13 cellular contexts compared by ENCODE assay signal in genomic region chr7:131653418-131654248, GRCh38.
A peak's percentile ranks its signal among the peaks of the same experiment; 100 is the strongest.
DNase-seq lines count a peak whose midpoint lies in the region; ATAC-seq, FAIRE-seq and TF ChIP-seq lines count a peak whose summit lies in the region.
"Had no signal": no experiment of that assay in that cellular context is flagged by ENCODE, and none has a peak within 500 bp of the region (broad histone marks: within the 10 kb centered on the region; RNA-seq: fewer than 3 reads in every experiment).

No MANE protein-coding gene starts in this region.

- no peaks in the 10 kb centered on the region for H3K9me3 ChIP-seq in right cardiac atrium (ENCODE audit: control insufficient read depth, low read length)
- H3K9me3 ChIP-seq in endothelial cell of umbilical vein (replicated peaks; ENCODE audit: control insufficient read depth, insufficient read depth, low read length), result no peaks in the 10 kb centered on the region
- H3K9me3 ChIP-seq in smooth muscle cell (replicated peaks; ENCODE audit: low read depth), result no peaks in the 10 kb centered on the region
- H3K9me3 ChIP-seq: adrenal gland, testis had no signal

- H3K9ac ChIP-seq in endothelial cell of umbilical vein (replicated peaks; ENCODE audit: extremely low read depth, insufficient read depth, low read length) (no peak overlapping the region), smooth muscle cell (ENCODE audit: low read depth) (no peak overlapping the region)

- FAIRE-seq in endothelial cell of umbilical vein (lab: Jason Lieb, UNC), result peak; percentile 73
- FAIRE-seq: G401.6 had no signal

- H3K36me3 ChIP-seq in endothelial cell of umbilical vein (ENCODE audit: control insufficient read depth in 2 of 2, extremely low read depth in 1 of 2, insufficient read depth in 2 of 2, low read length in 2 of 2) (no peaks in the 10 kb centered on the region), smooth muscle cell (ENCODE audit: low read depth) (no peaks in the 10 kb centered on the region)
- H3K36me3 ChIP-seq: adrenal gland had no signal

- no peaks in the 10 kb centered on the region for H3F3A ChIP-seq in smooth muscle cell (ENCODE audit: low read depth)

- H3K9me1 ChIP-seq in endothelial cell of umbilical vein (replicated peaks; ENCODE audit: control insufficient read depth, extremely low read depth, insufficient read depth, low read length), result no peaks in the 10 kb centered on the region

- dilution Hi-C loops in endothelial cell of umbilical vein (cut with MboI; ENCODE audit: extremely low pct_ligation_motif_present, low sequenced_read_pairs), result no loop called here

- TF ChIP-seq POLR2A in endothelial cell of umbilical vein (IDR thresholded peaks at IDR 0.05; ENCODE audit: low read depth, low read length), result no peak
- no peak for TF ChIP-seq POLR2A in GM18505 (IDR thresholded peaks at IDR 0.05; ENCODE audit: borderline replicate concordance, extremely low read depth, insufficient read depth, insufficient read length)

- no peak overlapping the region for H3K4me2 ChIP-seq in endothelial cell of umbilical vein (ENCODE audit: insufficient read depth, low read length)
- peak overlapping the region; percentile 26 for H3K4me2 ChIP-seq in smooth muscle cell

- DNase-seq in Right ventricle myocardium inferior (ENCODE audit: missing footprints), result peak; percentile 9
- DNase-seq in right cardiac atrium, result no peak
- peak; percentile 31 for DNase-seq in LoVo (ENCODE audit: low spot score)
- no peak for DNase-seq in endothelial cell of umbilical vein (ENCODE audit: low read depth, low spot score)
- no peak for DNase-seq in smooth muscle cell (lab: John Stamatoyannopoulos, UW; ENCODE audit: unreplicated experiment)
- no peak for DNase-seq in NCI-H2171 treated with DMSO at 0.1 percent for 48 hours (lab: John Stamatoyannopoulos, UW)
- no peak for DNase-seq in dedifferentiated amniotic fluid mesenchymal stem cell (ENCODE audit: extremely low spot score)
- DNase-seq: activated CD8-positive, alpha-beta memory T cell treated with anti-CD3 and anti-CD28 coated beads, Interleukin-2, amount 50 U/mL, for 48 hours; adrenal gland; effector CD8-positive, alpha-beta T cell; testis had no signal

- H3K79me2 ChIP-seq in endothelial cell of umbilical vein (ENCODE audit: control insufficient read depth, insufficient read depth, low read length) (no peaks in the 10 kb centered on the region), smooth muscle cell (ENCODE audit: low read depth) (no peaks in the 10 kb centered on the region)

- ATAC-seq in Right ventricle myocardium inferior (no peak), right cardiac atrium (no peak), GM18505 (IDR thresholded peaks at IDR 0.05; ENCODE audit: unreplicated experiment) (no peak)

- no TSS peak for BruUV-seq in endothelial cell of umbilical vein (replicated peaks; lab: Mats Ljungman, UMichigan)

- H3K27ac ChIP-seq in right cardiac atrium (ENCODE audit: low read length), result no peak overlapping the region
- H3K27ac ChIP-seq in endothelial cell of umbilical vein (ENCODE audit: insufficient read depth, low read depth, low read length), result no peak overlapping the region
- no peak overlapping the region for H3K27ac ChIP-seq in smooth muscle cell (ENCODE audit: low read depth)
- H3K27ac ChIP-seq: adrenal gland, testis had no signal

- TF ChIP-seq CTCF in endothelial cell of umbilical vein (IDR thresholded peaks at IDR 0.05; ENCODE audit: extremely low read depth in 1 of 2, insufficient read depth in 1 of 2, low read depth in 1 of 2, low read length in 2 of 2) (no peak), smooth muscle cell (IDR thresholded peaks at IDR 0.05; ENCODE audit: borderline replicate concordance, insufficient read depth, poor library complexity, severe bottlenecking) (no peak)

- H3K4me1 ChIP-seq in right cardiac atrium (ENCODE audit: control insufficient read depth, insufficient read depth, low read length) (peaks cover 6% of the 10 kb centered on the region), endothelial cell of umbilical vein (ENCODE audit: control insufficient read depth, extremely low read depth, insufficient read depth, low read length) (peaks cover 20% of the 10 kb centered on the region), smooth muscle cell (ENCODE audit: low read depth) (peaks cover 8% of the 10 kb centered on the region)
- H3K4me1 ChIP-seq: adrenal gland, testis had no signal

- CTCF ChIA-PET in endothelial cell of umbilical vein (lab: Charles Lee), result interaction anchor here (0.9 to 2.2 kb wide), 10 partner anchors 11 to 145 kb away, joined by 4 to 15 read pairs (median 5); no protein-coding TSS in a partner anchor

- no peak overlapping the region for H3K4me3 ChIP-seq in right cardiac atrium (ENCODE audit: low read length)
- H3K4me3 ChIP-seq in endothelial cell of umbilical vein (replicated peaks in 1 of 3; ENCODE audit: insufficient read depth in 1 of 3, low read depth in 1 of 3, low read length in 3 of 3), result no peak overlapping the region
- H3K4me3 ChIP-seq in smooth muscle cell, result no peak overlapping the region
- H3K4me3 ChIP-seq: adrenal gland, testis had no signal

- peak overlapping the region; percentile 1 for H2AFZ ChIP-seq in endothelial cell of umbilical vein (ENCODE audit: low read depth, low read length)
- H2AFZ ChIP-seq in smooth muscle cell (ENCODE audit: low read depth), result no peak overlapping the region

- H3K27me3 ChIP-seq in right cardiac atrium (ENCODE audit: control insufficient read depth, insufficient read depth) (no peaks in the 10 kb centered on the region), endothelial cell of umbilical vein (ENCODE audit: control insufficient read depth in 2 of 2, insufficient read depth in 2 of 2, low read length in 2 of 2) (no peaks in the 10 kb centered on the region), smooth muscle cell (ENCODE audit: low read depth) (no peaks in the 10 kb centered on the region)
- H3K27me3 ChIP-seq: adrenal gland, testis had no signal

- intact Hi-C loops in Right ventricle myocardium inferior (cut with DNase I), result loop anchor here (1.0 to 10.0 kb wide), 4 partner anchors 69 to 145 kb away; no protein-coding TSS in a partner anchor
- intact Hi-C loops in right cardiac atrium (cut with DNase I), result loop anchor here (2.0 to 10.0 kb wide), 6 partner anchors 99 to 147 kb away; partner anchors contain the start of gene PODXL (in 1 of the 4)
- intact Hi-C loops in endothelial cell of umbilical vein (cut with micrococcal nuclease), result loop anchor here (1.0 to 5.0 kb wide), 8 partner anchors 30 to 582 kb away; partner anchors contain the start of gene PODXL

- WGBS in right cardiac atrium, result 54% methylated on average over 12 of the region's 12 CpGs
- 53% methylated on average over 12 of the region's 12 CpGs for WGBS in smooth muscle cell (ENCODE audit: low lambda C conversion rate)

- H4K20me1 ChIP-seq in endothelial cell of umbilical vein (replicated peaks; ENCODE audit: control insufficient read depth, extremely low read depth, insufficient read depth, low read length) (no peaks in the 10 kb centered on the region), smooth muscle cell (ENCODE audit: low read depth) (no peaks in the 10 kb centered on the region)

- POLR2A ChIA-PET in endothelial cell of umbilical vein (lab: Charles Lee), result no interaction called here

TF ChIP-seq in endothelial cell of umbilical vein, 7 proteins besides CTCF, POLR2A, EP300 and RAD21:
- TF ChIP-seq GATA2 (IDR thresholded peaks at IDR 0.05; ENCODE audit: insufficient read depth, insufficient read length, low read depth, low read length) (no peak), FOS (IDR thresholded peaks at IDR 0.05; ENCODE audit: borderline replicate concordance, insufficient read depth, low read length) (peak; percentile 31)

Comparison
In these comparisons a context has a peak if more than half of its experiments do, and no peak if none do; other contexts are left out.
1. DNase-seq: peak in Right ventricle myocardium inferior (single experiment) and LoVo (single experiment); none in right cardiac atrium (0 of 3), endothelial cell of umbilical vein (single experiment), smooth muscle cell (single experiment), NCI-H2171 treated with DMSO at 0.1 percent for 48 hours (single experiment) and dedifferentiated amniotic fluid mesenchymal stem cell (single experiment).